In the genomic region with DNA sequence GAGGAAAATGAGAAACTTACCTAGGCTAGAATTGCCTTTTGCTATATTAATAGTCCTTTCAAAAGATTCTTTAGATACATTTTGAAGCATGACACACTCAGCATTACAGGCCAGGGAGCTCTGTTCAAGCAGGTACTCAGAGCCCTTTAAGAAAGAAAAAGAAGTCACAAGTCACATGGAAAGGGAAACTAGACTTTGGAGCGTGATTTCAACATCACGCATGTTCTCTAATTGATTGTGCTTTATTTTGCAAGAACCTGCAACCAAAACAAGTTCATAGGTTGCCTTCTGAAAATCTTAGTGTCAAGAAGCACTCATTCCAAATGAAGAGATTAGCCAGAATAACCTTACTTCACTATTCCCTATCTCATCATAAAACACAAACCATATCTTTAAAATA, we compare ENCODE assay signal across 15 cellular contexts.
DNase-seq lines count a peak whose midpoint lies in the region; ATAC-seq and TF ChIP-seq lines count a peak whose summit lies in the region.
"Had no signal": no experiment of that assay in that cellular context is flagged by ENCODE, and none has a peak within 500 bp of the region (broad histone marks: within the 10 kb centered on the region; RNA-seq: fewer than 3 reads in every experiment).

No MANE protein-coding gene starts in this region.

- H3K36me3 Mint-ChIP-seq in progenitor cell of endocrine pancreas (ENCODE audit: insufficient read depth): peaks cover 21% of the 10 kb centered on the region
- H3K36me3 Mint-ChIP-seq in CD14-positive monocyte: no peaks in the 10 kb centered on the region
- H3K36me3 Mint-ChIP-seq: CD4-positive, alpha-beta memory T cell had no signal

- H3K4me3 Mint-ChIP-seq in progenitor cell of endocrine pancreas (ENCODE audit: low read depth) (no peak overlapping the region), CD14-positive monocyte (no peak overlapping the region)
- H3K4me3 Mint-ChIP-seq: B cell; CD4-positive, alpha-beta memory T cell; H9 had no signal

- H3K27me3 Mint-ChIP-seq in progenitor cell of endocrine pancreas: no peaks in the 10 kb centered on the region
- H3K27me3 Mint-ChIP-seq in CD14-positive monocyte (ENCODE audit: low read depth in 3 of 3): no peaks in the 10 kb centered on the region
- H3K27me3 Mint-ChIP-seq: B cell; CD4-positive, alpha-beta memory T cell had no signal

- no peak for TF ChIP-seq POLR2A in NB4 (IDR thresholded peaks at IDR 0.05; ENCODE audit: extremely low read depth, insufficient read length)

- peaks cover 6% of the 10 kb centered on the region for H3K4me1 Mint-ChIP-seq in progenitor cell of endocrine pancreas (ENCODE audit: low read depth)
- H3K4me1 Mint-ChIP-seq in CD14-positive monocyte: no peaks in the 10 kb centered on the region
- H3K4me1 Mint-ChIP-seq: B cell; CD4-positive, alpha-beta memory T cell; H9 had no signal

- DNase-seq in NB4 (ENCODE audit: low read depth) (peak; percentile 40), amniotic epithelial cell (ENCODE audit: low read depth) (peak; percentile 72), left lobe of liver (ENCODE audit: low spot score) (peak; percentile 62), progenitor cell of endocrine pancreas (ENCODE audit: low spot score, unreplicated experiment) (no peak), CD14-positive monocyte (ENCODE audit: low spot score) (no peak), SK-N-SH (no peak)
- DNase-seq: C1 segment of cervical spinal cord; CD4-positive, alpha-beta memory T cell; DMS79; GM23248; H9 had no signal

- CTCF ChIA-PET in SK-N-SH (lab: Yijun Ruan, JAX): no interaction called here

- no peaks in the 10 kb centered on the region for H3F3A ChIP-seq in SK-N-SH (replicated peaks; ENCODE audit: insufficient read depth)

- 100% methylated on average over 2 of the region's 2 CpGs for WGBS in SK-N-SH (ENCODE audit: low lambda C conversion rate)

- H3K79me2 ChIP-seq in SK-N-SH (ENCODE audit: insufficient read depth): no peaks in the 10 kb centered on the region

- no peak overlapping the region for H3K27ac ChIP-seq in SK-N-SH (ENCODE audit: low read depth in 2 of 2, low read length in 1 of 2)
- H3K27ac ChIP-seq: GM23248, HL-60 had no signal

- H3K9me3 Mint-ChIP-seq in progenitor cell of endocrine pancreas (ENCODE audit: low read depth) (no peaks in the 10 kb centered on the region), CD14-positive monocyte (peaks cover 0 to 2% (median 0%) of the 10 kb centered on the region in 7 donors)
- H3K9me3 Mint-ChIP-seq: H9 had no signal

- TF ChIP-seq EP300 in SK-N-SH (IDR thresholded peaks at IDR 0.05; ENCODE audit: borderline replicate concordance in 1 of 2, low read depth in 1 of 2, low read length in 1 of 2): no peak

- H3K27ac Mint-ChIP-seq in progenitor cell of endocrine pancreas (peak overlapping the region; percentile 20), CD14-positive monocyte (no peak overlapping the region)
- H3K27ac Mint-ChIP-seq: B cell; CD4-positive, alpha-beta memory T cell; H9 had no signal

- intact Hi-C loops in CD14-positive monocyte (cut with micrococcal nuclease): no loop called here

- POLR2A ChIA-PET in SK-N-SH (lab: Yijun Ruan, JAX): no interaction called here

- H3K9me2 ChIP-seq in SK-N-SH: no peaks in the 10 kb centered on the region

- peaks cover 0 to 8% of the 10 kb centered on the region in 2 experiments; a peak in 2 of 4 replicates for H3K4me1 ChIP-seq in SK-N-SH (ENCODE audit: control insufficient read depth in 1 of 2, insufficient read depth in 2 of 2, low read depth in 1 of 2, low read length in 1 of 2)

- TF ChIP-seq CTCF in NB4 (IDR thresholded peaks at IDR 0.05; ENCODE audit: low read depth, low read length) (no peak), progenitor cell of endocrine pancreas (IDR thresholded peaks at IDR 0.05; ENCODE audit: unreplicated experiment) (no peak), CD14-positive monocyte (IDR thresholded peaks at IDR 0.05) (no peak), SK-N-SH (IDR thresholded peaks at IDR 0.05) (no peak)

- TF ChIP-seq RAD21 in SK-N-SH (IDR thresholded peaks at IDR 0.05; ENCODE audit: low read length): no peak

- ATAC-seq in left lobe of liver (peak; percentile 78), HG03565 (IDR thresholded peaks at IDR 0.05; ENCODE audit: unreplicated experiment) (no peak)
- ATAC-seq: GM12878 had no signal

- H2AFZ ChIP-seq in SK-N-SH (ENCODE audit: low read depth): no peak overlapping the region
- H2AFZ ChIP-seq: GM23248 had no signal

- no peak overlapping the region for H3K4me3 ChIP-seq in NB4 (ENCODE audit: low read depth, low read length)
- H3K4me3 ChIP-seq in SK-N-SH (ENCODE audit: low read depth in 2 of 2, low read length in 1 of 2): no peak overlapping the region
- H3K4me3 ChIP-seq: GM12878, GM23248 had no signal

- no peaks in the 10 kb centered on the region for H3K9me3 ChIP-seq in SK-N-SH

- H4K20me1 ChIP-seq in SK-N-SH (ENCODE audit: insufficient read depth): no peaks in the 10 kb centered on the region

- peaks cover 35 to 52% of the 10 kb centered on the region in 2 experiments for H3K36me3 ChIP-seq in SK-N-SH (replicated peaks in 1 of 2; ENCODE audit: control insufficient read depth in 1 of 2, insufficient read depth in 2 of 2, low read length in 1 of 2)

- no peaks in the 10 kb centered on the region for H3K27me3 ChIP-seq in SK-N-SH (ENCODE audit: insufficient read depth)

- no peak overlapping the region for H3K9ac ChIP-seq in SK-N-SH
- H3K9ac ChIP-seq: GM23248 had no signal

- no peak overlapping the region for H3K4me2 ChIP-seq in SK-N-SH

TF ChIP-seq in SK-N-SH, 30 proteins besides CTCF, POLR2A, EP300 and RAD21:
- no peak for TF ChIP-seq FOXM1 (IDR thresholded peaks at IDR 0.05; ENCODE audit: low read depth)
- no peak for TF ChIP-seq GATA2 (CRISPR knock-in tag; IDR thresholded peaks at IDR 0.05)
- no peak for TF ChIP-seq TEAD4 (IDR thresholded peaks at IDR 0.05; ENCODE audit: borderline replicate concordance, insufficient read depth)
- TF ChIP-seq, protein P1, sequence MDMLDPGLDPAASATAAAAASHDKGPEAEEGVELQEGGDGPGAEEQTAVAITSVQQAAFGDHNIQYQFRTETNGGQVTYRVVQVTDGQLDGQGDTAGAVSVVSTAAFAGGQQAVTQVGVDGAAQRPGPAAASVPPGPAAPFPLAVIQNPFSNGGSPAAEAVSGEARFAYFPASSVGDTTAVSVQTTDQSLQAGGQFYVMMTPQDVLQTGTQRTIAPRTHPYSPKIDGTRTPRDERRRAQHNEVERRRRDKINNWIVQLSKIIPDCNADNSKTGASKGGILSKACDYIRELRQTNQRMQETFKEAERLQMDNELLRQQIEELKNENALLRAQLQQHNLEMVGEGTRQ (IDR thresholded peaks at IDR 0.05; ENCODE audit: borderline replicate concordance, low read depth, low read length): no peak
- TF ChIP-seq RXRA (IDR thresholded peaks at IDR 0.05; ENCODE audit: borderline replicate concordance, low read depth): no peak
- no peak for TF ChIP-seq MEF2A (IDR thresholded peaks at IDR 0.05; ENCODE audit: borderline replicate concordance, low read depth)
- no peak for TF ChIP-seq RCOR1 (IDR thresholded peaks at IDR 0.05; ENCODE audit: low read length)
- TF ChIP-seq, protein P2, sequence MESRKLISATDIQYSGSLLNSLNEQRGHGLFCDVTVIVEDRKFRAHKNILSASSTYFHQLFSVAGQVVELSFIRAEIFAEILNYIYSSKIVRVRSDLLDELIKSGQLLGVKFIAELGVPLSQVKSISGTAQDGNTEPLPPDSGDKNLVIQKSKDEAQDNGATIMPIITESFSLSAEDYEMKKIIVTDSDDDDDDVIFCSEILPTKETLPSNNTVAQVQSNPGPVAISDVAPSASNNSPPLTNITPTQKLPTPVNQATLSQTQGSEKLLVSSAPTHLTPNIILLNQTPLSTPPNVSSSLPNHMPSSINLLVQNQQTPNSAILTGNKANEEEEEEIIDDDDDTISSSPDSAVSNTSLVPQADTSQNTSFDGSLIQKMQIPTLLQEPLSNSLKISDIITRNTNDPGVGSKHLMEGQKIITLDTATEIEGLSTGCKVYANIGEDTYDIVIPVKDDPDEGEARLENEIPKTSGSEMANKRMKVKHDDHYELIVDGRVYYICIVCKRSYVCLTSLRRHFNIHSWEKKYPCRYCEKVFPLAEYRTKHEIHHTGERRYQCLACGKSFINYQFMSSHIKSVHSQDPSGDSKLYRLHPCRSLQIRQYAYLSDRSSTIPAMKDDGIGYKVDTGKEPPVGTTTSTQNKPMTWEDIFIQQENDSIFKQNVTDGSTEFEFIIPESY (IDR thresholded peaks at IDR 0.05; ENCODE audit: borderline replicate concordance, low read depth): no peak
- TF ChIP-seq TCF12 (IDR thresholded peaks at IDR 0.05): no peak
- TF ChIP-seq ELF1 (IDR thresholded peaks at IDR 0.05): no peak
- no peak for TF ChIP-seq FOXJ3 (CRISPR knock-in tag; IDR thresholded peaks at IDR 0.05)
- no peak for TF ChIP-seq YY1 (IDR thresholded peaks at IDR 0.05; ENCODE audit: low read depth)
- no peak for TF ChIP-seq PBX3 (IDR thresholded peaks at IDR 0.05)
- TF ChIP-seq NRF1 (IDR thresholded peaks at IDR 0.05; ENCODE audit: low read depth, low read length): no peak
- no peak for TF ChIP-seq SMC3 (IDR thresholded peaks at IDR 0.05; ENCODE audit: low read depth, low read length)
- no peak for TF ChIP-seq RFX5 (IDR thresholded peaks at IDR 0.05; ENCODE audit: low read length)

Comparison
In these comparisons a context has a peak if more than half of its experiments do, and no peak if none do; other contexts are left out.
1. DNase-seq: peak in NB4 (single experiment), amniotic epithelial cell (single experiment) and left lobe of liver (single experiment); none in progenitor cell of endocrine pancreas (single experiment), CD14-positive monocyte (single experiment) and SK-N-SH (single experiment).